8 cellular contexts compared by ENCODE assay signal in the genomic region with DNA sequence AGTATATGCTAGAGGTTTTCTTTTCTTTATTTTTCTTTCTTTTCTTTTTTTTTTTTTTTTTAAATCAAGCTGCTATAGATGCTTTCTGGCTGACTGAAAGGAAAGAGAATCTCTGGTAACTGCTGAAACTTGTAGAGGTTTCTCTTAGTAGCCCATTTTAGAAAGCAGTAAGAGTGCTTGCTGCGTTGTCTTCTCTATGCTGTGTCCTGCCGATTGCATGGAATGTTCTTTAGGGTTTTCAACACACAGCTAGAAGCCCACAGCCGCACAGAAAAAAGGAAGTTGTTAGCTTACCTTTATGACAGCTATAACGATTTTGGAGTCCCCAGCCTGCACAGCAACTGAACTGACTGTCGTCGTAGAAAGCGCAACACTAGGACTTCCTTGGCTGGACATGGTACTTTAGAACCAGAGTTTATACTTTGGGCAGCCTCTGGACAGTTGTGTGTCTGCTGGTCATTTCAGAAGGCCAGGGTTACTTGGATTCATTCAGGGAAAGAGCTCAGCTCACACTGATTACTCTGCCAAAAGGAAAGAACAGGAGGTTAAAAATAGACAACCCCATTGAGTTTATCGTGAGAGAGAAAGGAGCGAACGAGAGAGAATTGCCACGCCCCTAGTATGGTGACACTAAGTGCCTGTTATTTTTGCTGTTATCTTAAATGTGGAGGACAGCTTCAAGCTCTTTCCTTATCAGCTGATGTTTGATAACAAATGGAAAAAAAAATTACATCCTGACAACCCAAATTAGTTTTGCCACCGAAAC. TPM values are rescaled to one million over a fixed set of nuclear protein-coding genes. Genes with fewer than 3 reads are reported as not detected.
DNase-seq lines count a peak whose midpoint lies in the region; ATAC-seq and TF ChIP-seq lines count a peak whose summit lies in the region.

A gene with protein sequence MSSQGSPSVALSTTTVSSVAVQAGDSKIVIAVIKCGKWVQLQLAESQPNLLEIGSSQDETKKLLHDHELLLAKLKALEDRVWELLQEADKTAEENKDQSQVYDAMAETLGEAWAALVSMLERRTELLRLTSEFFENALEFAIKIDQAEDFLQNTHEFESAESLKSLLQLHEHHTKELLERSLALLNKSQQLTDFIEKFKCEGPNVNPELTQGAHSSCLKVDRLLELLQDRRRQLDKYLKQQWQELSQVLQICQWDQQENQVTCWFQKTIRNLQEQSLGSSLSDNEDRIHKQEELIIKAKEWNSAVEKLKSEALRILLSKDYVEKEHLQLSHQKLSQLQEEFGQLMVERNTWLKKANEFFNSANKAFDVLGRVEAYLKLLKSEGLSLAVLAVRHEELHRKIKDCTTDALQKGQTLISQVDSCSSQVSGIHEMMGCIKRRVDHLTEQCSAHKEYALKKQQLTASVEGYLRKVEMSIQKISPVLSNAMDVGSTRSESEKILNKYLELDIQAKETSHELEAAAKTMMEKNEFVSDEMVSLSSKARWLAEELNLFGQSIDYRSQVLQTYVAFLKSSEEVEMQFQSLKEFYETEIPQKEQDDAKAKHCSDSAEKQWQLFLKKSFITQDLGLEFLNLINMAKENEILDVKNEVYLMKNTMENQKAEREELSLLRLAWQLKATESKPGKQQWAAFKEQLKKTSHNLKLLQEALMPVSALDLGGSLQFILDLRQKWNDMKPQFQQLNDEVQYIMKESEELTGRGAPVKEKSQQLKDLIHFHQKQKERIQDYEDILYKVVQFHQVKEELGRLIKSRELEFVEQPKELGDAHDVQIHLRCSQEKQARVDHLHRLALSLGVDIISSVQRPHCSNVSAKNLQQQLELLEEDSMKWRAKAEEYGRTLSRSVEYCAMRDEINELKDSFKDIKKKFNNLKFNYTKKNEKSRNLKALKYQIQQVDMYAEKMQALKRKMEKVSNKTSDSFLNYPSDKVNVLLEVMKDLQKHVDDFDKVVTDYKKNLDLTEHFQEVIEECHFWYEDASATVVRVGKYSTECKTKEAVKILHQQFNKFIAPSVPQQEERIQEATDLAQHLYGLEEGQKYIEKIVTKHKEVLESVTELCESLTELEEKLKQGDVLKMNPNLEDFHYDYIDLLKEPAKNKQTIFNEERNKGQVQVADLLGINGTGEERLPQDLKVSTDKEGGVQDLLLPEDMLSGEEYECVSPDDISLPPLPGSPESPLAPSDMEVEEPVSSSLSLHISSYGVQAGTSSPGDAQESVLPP (N-terminal part only) (minus strand): TSS at position 592 of the 766 bp plus-strand sequence. CDS start 196 bp downstream, at position 396.

- H3K4me1 ChIP-seq in effector memory CD4-positive, alpha-beta T cell (ENCODE audit: control insufficient read depth, insufficient read depth, low read length, poor library complexity, severe bottlenecking) = no peaks in the 10 kb centered on the region

- H3K27ac ChIP-seq in effector memory CD4-positive, alpha-beta T cell (ENCODE audit: insufficient read depth, low read length, poor library complexity, severe bottlenecking) = peak within 1 kb of the TSS; percentile 41

- no peaks in the 10 kb centered on the region for H3K9me3 ChIP-seq in effector memory CD4-positive, alpha-beta T cell (ENCODE audit: control insufficient read depth, low read length)

- DNase-seq in MV-4-11 (lab: John Stamatoyannopoulos, UW) (peak; percentile 52), omental fat pad (ENCODE audit: low spot score) (no peak), RKO (ENCODE audit: low spot score) (no peak), midbrain (lab: John Stamatoyannopoulos, UW) (no peak)
- DNase-seq in effector memory CD4-positive, alpha-beta T cell = no peak

- peak within 1 kb of the TSS; percentile 44 for H3K4me3 ChIP-seq in effector memory CD4-positive, alpha-beta T cell (ENCODE audit: insufficient read depth, low read depth, low read length, poor library complexity, severe bottlenecking)

- no peak for TF ChIP-seq CTCF in omental fat pad (IDR thresholded peaks at IDR 0.05)

- no peaks in the 10 kb centered on the region for H3K36me3 ChIP-seq in effector memory CD4-positive, alpha-beta T cell (ENCODE audit: control insufficient read depth, insufficient read depth, low read length)

- ATAC-seq in GM18858 (IDR thresholded peaks at IDR 0.05; ENCODE audit: unreplicated experiment) (peak; percentile 52), HG02571 (IDR thresholded peaks at IDR 0.05; ENCODE audit: unreplicated experiment) (peak; percentile 60), omental fat pad (ENCODE audit: low FRiP score) (no peak), HG03457 (IDR thresholded peaks at IDR 0.05; ENCODE audit: unreplicated experiment) (no peak)

- no peaks in the 10 kb centered on the region for H3K27me3 ChIP-seq in effector memory CD4-positive, alpha-beta T cell (replicated peaks; ENCODE audit: control insufficient read depth, insufficient read depth, low read length, poor library complexity, severe bottlenecking)

RNA-seq across cellular contexts. Expression of the gene that starts here (rescaled TPM):
- 10 to 100 TPM in 3 of 4 donors, 1 to 10 TPM in 1; 5.5 to 18.9 (median 12.5) TPM for total RNA-seq in omental fat pad

Comparison
In these comparisons a context has a peak if more than half of its experiments do, and no peak if none do; other contexts are left out.
1. ATAC-seq: peak in GM18858 (single experiment) and HG02571 (single experiment); none in omental fat pad (single experiment) and HG03457 (single experiment).